8 cellular contexts compared by ENCODE assay signal in genomic region chr2:108787209-108787558, GRCh38. TPM values are rescaled to one million over a fixed set of nuclear protein-coding genes. Genes with fewer than 3 reads are reported as not detected.
DNase-seq lines count a peak whose midpoint lies in the region; ATAC-seq, FAIRE-seq and TF ChIP-seq lines count a peak whose summit lies in the region.

No MANE protein-coding gene starts in this region.

- H3K4me3 ChIP-seq in kidney (ENCODE audit: low read length in 2 of 2): peak overlapping the region; percentile 73 to 88
- peak overlapping the region; percentile 83 for H3K4me3 ChIP-seq in suprapubic skin

- H3K9me3 Mint-ChIP-seq in T-helper 2 cell treated with Interferon-gamma antibody and Interleukin-4, amounts not matched to agents 5 μg/mL and 100 μg/mL, for 36 hours: no peaks in the 10 kb centered on the region
- H3K9me3 Mint-ChIP-seq in activated T-helper 17 cell treated with anti-CD3 and anti-CD28 coated beads, Interleukin-2, amount 50 U/mL, for 72 hours: no peaks in the 10 kb centered on the region

- peaks cover 17% of the 10 kb centered on the region for H3K4me1 Mint-ChIP-seq in T-helper 2 cell treated with Interferon-gamma antibody and Interleukin-4, amounts not matched to agents 5 μg/mL and 100 μg/mL, for 36 hours (ENCODE audit: low read depth)
- no peaks in the 10 kb centered on the region for H3K4me1 Mint-ChIP-seq in activated T-helper 17 cell treated with anti-CD3 and anti-CD28 coated beads, Interleukin-2, amount 50 U/mL, for 72 hours

- TF ChIP-seq CTCF in kidney (IDR thresholded peaks at IDR 0.05; ENCODE audit: borderline replicate concordance, extremely low read depth, insufficient read depth): no peak
- no peak for TF ChIP-seq CTCF in suprapubic skin (IDR thresholded peaks at IDR 0.05)

- TF ChIP-seq EP300 in suprapubic skin (IDR thresholded peaks at IDR 0.05): no peak

- H3K9me3 ChIP-seq in kidney (ENCODE audit: control insufficient read depth in 1 of 2, low read length in 2 of 2): no peaks in the 10 kb centered on the region
- no peaks in the 10 kb centered on the region for H3K9me3 ChIP-seq in suprapubic skin

- peak overlapping the region; percentile 13 to 22 for H3K9ac ChIP-seq in kidney (ENCODE audit: low read length in 2 of 2)

- TF ChIP-seq POLR2A in suprapubic skin (IDR thresholded peaks at IDR 0.05): no peak

- no peaks in the 10 kb centered on the region for H3K27me3 Mint-ChIP-seq in T-helper 2 cell treated with Interferon-gamma antibody and Interleukin-4, amounts not matched to agents 5 μg/mL and 100 μg/mL, for 36 hours (ENCODE audit: low read depth)
- H3K27me3 Mint-ChIP-seq in activated T-helper 17 cell treated with anti-CD3 and anti-CD28 coated beads, Interleukin-2, amount 50 U/mL, for 72 hours: no peaks in the 10 kb centered on the region

- H3K4me1 ChIP-seq in kidney (ENCODE audit: control insufficient read depth in 1 of 2, insufficient read depth in 1 of 2, low read depth in 1 of 2, low read length in 2 of 2) (no peaks in the 10 kb centered on the region), suprapubic skin (peaks cover 15% of the 10 kb centered on the region)

- no peak for DNase-seq in T-helper 2 cell treated with Interferon-gamma antibody and Interleukin-4, amounts not matched to agents 5 μg/mL and 100 μg/mL, for 36 hours (ENCODE audit: low spot score)
- DNase-seq in T-helper 2 cell (no peak), kidney (no peak), suprapubic skin (ENCODE audit: low spot score in 2 of 2) (no peak), head of caudate nucleus (no peak), COLO829 (ENCODE audit: low spot score) (no peak)

- peaks cover 27% of the 10 kb centered on the region for H3K36me3 Mint-ChIP-seq in T-helper 2 cell treated with Interferon-gamma antibody and Interleukin-4, amounts not matched to agents 5 μg/mL and 100 μg/mL, for 36 hours (ENCODE audit: low read depth)
- H3K36me3 Mint-ChIP-seq in activated T-helper 17 cell treated with anti-CD3 and anti-CD28 coated beads, Interleukin-2, amount 50 U/mL, for 72 hours (ENCODE audit: low read depth): peaks cover 49% of the 10 kb centered on the region

- ATAC-seq in activated T-helper 17 cell treated with anti-CD3 and anti-CD28 coated beads, Interleukin-2, amount 50 U/mL, for 72 hours (replicated peaks): no peak
- no peak for ATAC-seq in GM18502 (IDR thresholded peaks at IDR 0.05; ENCODE audit: poor library complexity, unreplicated experiment)

- H3K27ac Mint-ChIP-seq in T-helper 2 cell treated with Interferon-gamma antibody and Interleukin-4, amounts not matched to agents 5 μg/mL and 100 μg/mL, for 36 hours: peak overlapping the region; percentile 76
- peak overlapping the region; percentile 89 for H3K27ac Mint-ChIP-seq in activated T-helper 17 cell treated with anti-CD3 and anti-CD28 coated beads, Interleukin-2, amount 50 U/mL, for 72 hours

- H3K27ac ChIP-seq in kidney (ENCODE audit: low read depth in 2 of 2, low read length in 2 of 2): no peak overlapping the region
- no peak overlapping the region for H3K27ac ChIP-seq in suprapubic skin

- no peak for FAIRE-seq in kidney (lab: Jason Lieb, UNC)

- WGBS in suprapubic skin: 1% methylated on average over 6 of the region's 6 CpGs

- peak overlapping the region; percentile 88 for H3K4me3 Mint-ChIP-seq in T-helper 2 cell treated with Interferon-gamma antibody and Interleukin-4, amounts not matched to agents 5 μg/mL and 100 μg/mL, for 36 hours
- peak overlapping the region; percentile 90 for H3K4me3 Mint-ChIP-seq in activated T-helper 17 cell treated with anti-CD3 and anti-CD28 coated beads, Interleukin-2, amount 50 U/mL, for 72 hours

- intact Hi-C loops in kidney (cut with DNase I) (no loop called here), head of caudate nucleus (cut with DNase I) (no loop called here)

- no peaks in the 10 kb centered on the region for H3K27me3 ChIP-seq in suprapubic skin

- H3K36me3 ChIP-seq in kidney (ENCODE audit: control insufficient read depth in 1 of 2, insufficient read depth in 2 of 2, low read length in 2 of 2) (peaks cover 3 to 6% of the 10 kb centered on the region in 2 donors), suprapubic skin (peaks cover 28% of the 10 kb centered on the region)

RNA-seq across cellular contexts. Expression of gene CCDC138, which starts 0.6 kb away (rescaled TPM):
- 10 to 100 TPM; 11.0 to 18.1 TPM for total RNA-seq in activated T-helper 17 cell treated with anti-CD3 and anti-CD28 coated beads, Interleukin-2, amount 50 U/mL, for 72 hours
- total RNA-seq in kidney (3.2 TPM), suprapubic skin (1 to 10 TPM; 1.4 to 9.3 (median 4.9) TPM)
- polyA plus RNA-seq in kidney (ENCODE audit: insufficient read depth, low read depth, low replicate concordance): 1.3 TPM
